Comparison of ENCODE assay signal across 8 cellular contexts in the genomic region with DNA sequence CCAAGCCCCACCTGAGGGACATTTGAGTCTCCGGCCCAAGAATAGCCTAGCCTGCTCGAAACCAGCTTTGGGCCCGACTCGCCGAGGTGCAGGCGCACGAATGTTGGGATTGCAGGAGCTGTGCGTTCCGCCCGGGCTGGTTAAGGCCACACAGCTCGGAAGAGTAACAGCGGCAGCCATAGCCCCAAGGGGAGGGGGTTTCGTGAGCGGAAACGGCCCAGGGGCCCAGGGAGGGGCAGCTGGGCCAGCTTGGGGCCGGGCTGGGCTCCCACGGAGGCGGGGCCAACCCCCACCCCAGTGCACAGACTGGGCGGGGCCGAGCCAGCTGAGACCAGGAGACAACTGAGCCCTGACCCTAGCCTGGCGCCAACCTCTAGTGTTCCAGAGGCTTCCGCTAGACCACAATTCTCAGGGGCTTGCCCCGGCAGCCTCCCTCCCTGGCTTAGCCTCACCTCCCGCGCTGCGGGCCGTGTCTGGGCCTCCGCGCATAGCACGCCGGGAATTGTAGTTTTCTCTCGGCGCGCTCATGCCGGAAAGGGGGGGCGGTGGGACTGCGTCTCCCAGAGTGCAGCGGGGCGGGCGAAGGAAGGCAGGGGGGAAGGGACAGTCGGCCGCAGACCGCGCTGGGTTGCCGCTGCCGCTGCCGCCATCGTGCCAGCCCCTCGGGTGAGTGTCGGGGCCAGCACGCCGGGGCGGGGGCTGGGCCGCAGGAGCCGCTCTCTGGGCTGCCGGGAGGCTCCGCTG. TPM values are rescaled to one million over a fixed set of nuclear protein-coding genes. Genes with fewer than 3 reads are reported as not detected.
A peak's percentile ranks its signal among the peaks of the same experiment; 100 is the strongest.
DNase-seq lines count a peak whose midpoint lies in the region; ATAC-seq and TF ChIP-seq lines count a peak whose summit lies in the region.

A gene (plus strand): TSS at position 614 of the 744 bp plus-strand sequence. CDS start 18,198 bp downstream, outside the sequence.

- no peaks in the 10 kb centered on the region for H3K27me3 Mint-ChIP-seq in type B pancreatic cell

- peaks cover 39% of the 10 kb centered on the region for H3K4me1 Mint-ChIP-seq in type B pancreatic cell (ENCODE audit: unreplicated experiment)

- H3K9me3 Mint-ChIP-seq in type B pancreatic cell, result no peaks in the 10 kb centered on the region

- DNase-seq in GM12865 (ENCODE audit: low read depth) (peak; percentile 97), NCI-H1436 (lab: John Stamatoyannopoulos, UW) (peak; percentile 93), T follicular helper cell (ENCODE audit: low read depth) (peak; percentile 92), adipocyte (ENCODE audit: low read depth) (peak; percentile 98), cardiac muscle cell (ENCODE audit: low read depth in 1 of 2, low spot score in 1 of 2) (peak; percentile 97 to 98), pons (ENCODE audit: low spot score) (peak; percentile 93), type B pancreatic cell (ENCODE audit: extremely low spot score, unreplicated experiment) (peak; percentile 99)

- H3K27ac Mint-ChIP-seq in type B pancreatic cell, result peak within 1 kb of the TSS; percentile 99

- H3K27me3 ChIP-seq in adipocyte (replicated peaks; ENCODE audit: control insufficient read depth, insufficient read depth, low read length), result no peaks in the 10 kb centered on the region
- H3K27me3 ChIP-seq in cardiac muscle cell, result no peaks in the 10 kb centered on the region

- H3K4me3 ChIP-seq in GM12865 (ENCODE audit: low read depth, low read length) (peak within 1 kb of the TSS; percentile 67), adipocyte (ENCODE audit: low read length) (peak within 1 kb of the TSS; percentile 96), cardiac muscle cell (peak within 1 kb of the TSS; percentile 72)

- H3K36me3 Mint-ChIP-seq in type B pancreatic cell, result peaks cover 3% of the 10 kb centered on the region

- H3K9me3 ChIP-seq in adipocyte (ENCODE audit: control insufficient read depth, low read length), result no peaks in the 10 kb centered on the region
- H3K9me3 ChIP-seq in cardiac muscle cell (ENCODE audit: low read depth), result no peaks in the 10 kb centered on the region

- H3K4me1 ChIP-seq in adipocyte (ENCODE audit: control insufficient read depth, insufficient read depth, low read length), result peaks cover 48% of the 10 kb centered on the region
- H3K4me1 ChIP-seq in cardiac muscle cell (ENCODE audit: low read depth), result peaks cover 33% of the 10 kb centered on the region

- peak within 1 kb of the TSS; percentile 96 for H3K27ac ChIP-seq in cardiac muscle cell

- H3K36me3 ChIP-seq in adipocyte (ENCODE audit: control insufficient read depth, insufficient read depth, low read length, severe bottlenecking) (peaks cover 3% of the 10 kb centered on the region), cardiac muscle cell (no peaks in the 10 kb centered on the region)

- ATAC-seq in HG02763 (IDR thresholded peaks at IDR 0.05; ENCODE audit: unreplicated experiment), result peak; percentile 69

- peak within 1 kb of the TSS; percentile 99 for H3K9ac ChIP-seq in adipocyte (ENCODE audit: low read length)

- TF ChIP-seq CTCF in GM12865 (IDR thresholded peaks at IDR 0.05; ENCODE audit: insufficient read depth, low read depth, low read length, missing control alignments) (no peak), cardiac muscle cell (IDR thresholded peaks at IDR 0.05; ENCODE audit: low read depth, low read length) (no peak), type B pancreatic cell (conservative IDR thresholded peaks at IDR 0.05) (peak; percentile 20)

- peak within 1 kb of the TSS; percentile 96 for H3K4me3 Mint-ChIP-seq in type B pancreatic cell

RNA-seq across cellular contexts. Expression of the gene that starts here (rescaled TPM):
- total RNA-seq in cardiac muscle cell, result 77.6 and 213 TPM in 2 replicates
- 220 and 235 TPM in 2 replicates for polyA plus RNA-seq in cardiac muscle cell
- 144 and 149 TPM in 2 replicates for total RNA-seq in type B pancreatic cell (ENCODE audit: low replicate concordance)

Comparison
In these comparisons a context has a peak if more than half of its experiments do, and no peak if none do; other contexts are left out.
1. Peak in every context shown above with its lines: DNase-seq, ATAC-seq, H3K4me3 ChIP-seq and H3K27ac ChIP-seq.